ENCODE assay signal across 14 cellular contexts in genomic region chr18:23384778-23385736, GRCh38.
DNase-seq lines count a peak whose midpoint lies in the region; ATAC-seq and TF ChIP-seq lines count a peak whose summit lies in the region.
"Had no signal": no experiment of that assay in that cellular context is flagged by ENCODE, and none has a peak within 500 bp of the region (broad histone marks: within the 10 kb centered on the region; RNA-seq: fewer than 3 reads in every experiment).

No MANE protein-coding gene starts in this region.

- no peak overlapping the region for H2BK12ac ChIP-seq in trophoblast cell (ENCODE audit: low read length)

- no peaks in the 10 kb centered on the region for H3K36me3 ChIP-seq in trophoblast cell (ENCODE audit: control insufficient read depth in 1 of 2, insufficient read depth in 2 of 2, low read length in 2 of 2)
- H3K36me3 ChIP-seq: thoracic aorta had no signal

- H3K18ac ChIP-seq in trophoblast cell (ENCODE audit: low read length): no peak overlapping the region

- no peak overlapping the region for H2BK120ac ChIP-seq in trophoblast cell (ENCODE audit: insufficient read depth, low read length, poor library complexity)

- no peak overlapping the region for H3K23ac ChIP-seq in trophoblast cell (ENCODE audit: low read length)

- no peak overlapping the region for H2AFZ ChIP-seq in trophoblast cell (ENCODE audit: insufficient read depth, low read length, poor library complexity)

- no peak overlapping the region for H3K9ac ChIP-seq in trophoblast cell (ENCODE audit: low read length)

- no peaks in the 10 kb centered on the region for H3K27me3 ChIP-seq in dorsolateral prefrontal cortex
- H3K27me3 ChIP-seq in trophoblast cell (ENCODE audit: insufficient read depth, low read length): no peaks in the 10 kb centered on the region

- H2BK5ac ChIP-seq in trophoblast cell (ENCODE audit: low read depth, low read length, poor library complexity): no peak overlapping the region

- H4K91ac ChIP-seq in trophoblast cell (ENCODE audit: low read depth, low read length): no peak overlapping the region

- H3K9me3 Mint-ChIP-seq in natural killer cell (no peaks in the 10 kb centered on the region), chondrocyte (ENCODE audit: low read depth) (no peaks in the 10 kb centered on the region)
- H3K9me3 Mint-ChIP-seq in natural killer cell treated with Interleukin-12 subunit alpha and Interleukin-12 subunit beta and Interleukin-15 and Interleukin-18, amount 100 ng/mL, for 72 hours: no peaks in the 10 kb centered on the region
- H3K9me3 Mint-ChIP-seq in activated T-helper 2 cell treated with anti-CD3 and anti-CD28 coated beads, Interferon-gamma antibody, Interleukin-2, Interleukin-4, amounts not matched to agents 10 μg/mL and 5 μg/mL and 100 μg/mL, durations not matched to agents 14 hours and 24 hours and 36 hours: no peaks in the 10 kb centered on the region

- H4K12ac ChIP-seq in trophoblast cell (ENCODE audit: low read depth, low read length): no peak overlapping the region

- peak in 1 of 3 donors; percentile 35 for ATAC-seq in natural killer cell
- no peak for ATAC-seq in natural killer cell treated with Interleukin-12 subunit alpha and Interleukin-12 subunit beta and Interleukin-15 and Interleukin-18, amount 100 ng/mL, for 72 hours
- ATAC-seq in HG03159 (IDR thresholded peaks at IDR 0.05; ENCODE audit: unreplicated experiment): peak; percentile 49

- H3K4ac ChIP-seq in trophoblast cell (ENCODE audit: low read depth, low read length): no peak overlapping the region

- H3K4me1 Mint-ChIP-seq in natural killer cell: peaks cover 19 to 26% of the 10 kb centered on the region in 2 donors
- H3K4me1 Mint-ChIP-seq in natural killer cell treated with Interleukin-12 subunit alpha and Interleukin-12 subunit beta and Interleukin-15 and Interleukin-18, amount 100 ng/mL, for 72 hours (ENCODE audit: low read depth in 2 of 2): peaks cover 12 to 20% of the 10 kb centered on the region in 2 donors
- peaks cover 22% of the 10 kb centered on the region for H3K4me1 Mint-ChIP-seq in activated T-helper 2 cell treated with anti-CD3 and anti-CD28 coated beads, Interferon-gamma antibody, Interleukin-2, Interleukin-4, amounts not matched to agents 10 μg/mL and 5 μg/mL and 100 μg/mL, durations not matched to agents 14 hours and 24 hours and 36 hours (ENCODE audit: low read depth)
- H3K4me1 Mint-ChIP-seq in chondrocyte (ENCODE audit: low read depth): peaks cover 12% of the 10 kb centered on the region

- H4K8ac ChIP-seq in trophoblast cell (ENCODE audit: low read depth, low read length): no peak overlapping the region

- no peak overlapping the region for H3K14ac ChIP-seq in trophoblast cell (ENCODE audit: low read length)

- no peak for DNase-seq in natural killer cell
- no peak for DNase-seq in natural killer cell treated with Interleukin-12 subunit alpha and Interleukin-12 subunit beta and Interleukin-15 and Interleukin-18, amount 100 ng/mL, for 72 hours (ENCODE audit: low spot score)
- DNase-seq in activated T-helper 2 cell treated with anti-CD3 and anti-CD28 coated beads, Interferon-gamma antibody, Interleukin-2, Interleukin-4, amounts not matched to agents 10 μg/mL and 5 μg/mL and 100 μg/mL, durations not matched to agents 14 hours and 24 hours and 36 hours (ENCODE audit: low spot score): no peak
- DNase-seq in dorsolateral prefrontal cortex: no peak
- DNase-seq in chondrocyte (ENCODE audit: low spot score): no peak
- DNase-seq in trophoblast cell: no peak
- no peak for DNase-seq in SHP77 treated with DMSO at 0.1 percent for 48 hours (lab: John Stamatoyannopoulos, UW)
- DNase-seq: midbrain, NCI-H1092 treated with DMSO at 0.1 percent for 48 hours, NCI-H748 treated with DMSO at 0.1 percent for 48 hours, retina had no signal

- H3K79me1 ChIP-seq in trophoblast cell (ENCODE audit: low read length): no peaks in the 10 kb centered on the region

- peak overlapping the region; percentile 61 to 74 for H3K27ac Mint-ChIP-seq in natural killer cell
- H3K27ac Mint-ChIP-seq in natural killer cell treated with Interleukin-12 subunit alpha and Interleukin-12 subunit beta and Interleukin-15 and Interleukin-18, amount 100 ng/mL, for 72 hours: peak overlapping the region in 1 of 2 donors; percentile 34
- peak overlapping the region; percentile 47 for H3K27ac Mint-ChIP-seq in activated T-helper 2 cell treated with anti-CD3 and anti-CD28 coated beads, Interferon-gamma antibody, Interleukin-2, Interleukin-4, amounts not matched to agents 10 μg/mL and 5 μg/mL and 100 μg/mL, durations not matched to agents 14 hours and 24 hours and 36 hours
- no peak overlapping the region for H3K27ac Mint-ChIP-seq in chondrocyte (ENCODE audit: unreplicated experiment)

- no peak overlapping the region for H3K4me2 ChIP-seq in trophoblast cell (ENCODE audit: low read length)

- H3K36me3 Mint-ChIP-seq in natural killer cell: no peaks in the 10 kb centered on the region
- peaks cover 6% of the 10 kb centered on the region for H3K36me3 Mint-ChIP-seq in natural killer cell treated with Interleukin-12 subunit alpha and Interleukin-12 subunit beta and Interleukin-15 and Interleukin-18, amount 100 ng/mL, for 72 hours
- peaks cover 16% of the 10 kb centered on the region for H3K36me3 Mint-ChIP-seq in activated T-helper 2 cell treated with anti-CD3 and anti-CD28 coated beads, Interferon-gamma antibody, Interleukin-2, Interleukin-4, amounts not matched to agents 10 μg/mL and 5 μg/mL and 100 μg/mL, durations not matched to agents 14 hours and 24 hours and 36 hours (ENCODE audit: low read depth)
- H3K36me3 Mint-ChIP-seq in chondrocyte (ENCODE audit: low read depth): peaks cover 9% of the 10 kb centered on the region

- no peaks in the 10 kb centered on the region for H3K9me3 ChIP-seq in trophoblast cell (ENCODE audit: insufficient read depth, low read depth, low read length)
- H3K9me3 ChIP-seq: thoracic aorta had no signal

- H3K27ac ChIP-seq in dorsolateral prefrontal cortex (no peak overlapping the region), trophoblast cell (ENCODE audit: low read depth, low read length) (no peak overlapping the region)
- H3K27ac ChIP-seq: HL-60, thoracic aorta had no signal

- intact Hi-C loops in natural killer cell (cut with micrococcal nuclease) (no loop called here), dorsolateral prefrontal cortex (cut with DNase I) (loop anchor here in 1 of 2 donors (10.0 kb wide), 1 partner anchor 90 kb away; no protein-coding TSS in a partner anchor)
- intact Hi-C loops in activated T-helper 2 cell treated with anti-CD3 and anti-CD28 coated beads, Interferon-gamma antibody, Interleukin-2, Interleukin-4, amounts not matched to agents 10 μg/mL and 5 μg/mL and 100 μg/mL, durations not matched to agents 14 hours and 24 hours and 36 hours (cut with micrococcal nuclease): no loop called here

- no peaks in the 10 kb centered on the region for H3K79me2 ChIP-seq in trophoblast cell (ENCODE audit: control insufficient read depth, insufficient read depth, low read length, poor library complexity)

- H3K4me1 ChIP-seq in trophoblast cell (ENCODE audit: control insufficient read depth in 1 of 2, insufficient read depth in 2 of 2, low read length in 2 of 2): no peaks in the 10 kb centered on the region

- H3K27me3 Mint-ChIP-seq in natural killer cell (ENCODE audit: low read depth in 2 of 2): no peaks in the 10 kb centered on the region
- no peaks in the 10 kb centered on the region for H3K27me3 Mint-ChIP-seq in natural killer cell treated with Interleukin-12 subunit alpha and Interleukin-12 subunit beta and Interleukin-15 and Interleukin-18, amount 100 ng/mL, for 72 hours
- H3K27me3 Mint-ChIP-seq in activated T-helper 2 cell treated with anti-CD3 and anti-CD28 coated beads, Interferon-gamma antibody, Interleukin-2, Interleukin-4, amounts not matched to agents 10 μg/mL and 5 μg/mL and 100 μg/mL, durations not matched to agents 14 hours and 24 hours and 36 hours (ENCODE audit: low read depth): no peaks in the 10 kb centered on the region
- no peaks in the 10 kb centered on the region for H3K27me3 Mint-ChIP-seq in chondrocyte (ENCODE audit: low read depth)

- H3K4me3 ChIP-seq in dorsolateral prefrontal cortex: no peak overlapping the region
- no peak overlapping the region for H3K4me3 ChIP-seq in trophoblast cell (ENCODE audit: low read depth, low read length)
- H3K4me3 ChIP-seq: thoracic aorta had no signal

- TF ChIP-seq CTCF in natural killer cell (IDR thresholded peaks at IDR 0.05) (no peak), dorsolateral prefrontal cortex (IDR thresholded peaks at IDR 0.05 in 54 of 56, conservative IDR thresholded peaks at IDR 0.05 in 2 of 56; ENCODE audit: low read depth in 1 of 56, partially characterized antibody in 56 of 56) (no peak), chondrocyte (IDR thresholded peaks at IDR 0.05) (no peak)

- H2AK5ac ChIP-seq in trophoblast cell (ENCODE audit: low read length): no peak overlapping the region

- H3K4me3 Mint-ChIP-seq in natural killer cell (peak overlapping the region; percentile 35), chondrocyte (ENCODE audit: unreplicated experiment) (no peak overlapping the region)
- no peak overlapping the region for H3K4me3 Mint-ChIP-seq in natural killer cell treated with Interleukin-12 subunit alpha and Interleukin-12 subunit beta and Interleukin-15 and Interleukin-18, amount 100 ng/mL, for 72 hours
- H3K4me3 Mint-ChIP-seq in activated T-helper 2 cell treated with anti-CD3 and anti-CD28 coated beads, Interferon-gamma antibody, Interleukin-2, Interleukin-4, amounts not matched to agents 10 μg/mL and 5 μg/mL and 100 μg/mL, durations not matched to agents 14 hours and 24 hours and 36 hours (ENCODE audit: low read depth): no peak overlapping the region

- no CpG with 5 or more reads among the region's 13 CpGs for WGBS in trophoblast cell (ENCODE audit: extremely low coverage, insufficient coverage, insufficient read length)
